ENCODE assay signal across 8 cellular contexts in the genomic region with DNA sequence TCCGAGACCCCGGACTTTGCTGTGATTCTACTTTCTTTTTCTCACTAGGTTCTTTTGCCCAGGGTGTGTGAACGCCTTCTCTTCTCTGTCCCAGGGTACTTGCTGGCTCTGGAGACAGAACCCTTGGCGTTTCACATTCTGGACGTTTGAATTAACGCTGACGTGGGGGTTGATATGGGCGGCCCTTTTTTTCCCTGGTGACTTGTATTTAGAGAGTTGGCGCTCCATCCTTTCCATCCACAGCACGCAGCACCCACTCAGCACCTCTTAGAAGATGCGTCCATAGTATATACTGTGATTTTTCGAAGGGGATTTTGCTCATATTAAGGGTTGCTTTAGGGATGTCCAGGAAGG.
DNase-seq lines count a peak whose midpoint lies in the region; ATAC-seq and TF ChIP-seq lines count a peak whose summit lies in the region.
"Not testable (repeated sequence)": the region's sequence is repeated elsewhere in the genome, so short reads cannot be mapped to it uniquely, and the experiment has no call there.

No MANE protein-coding gene starts in this region.

- peak overlapping the region; percentile 91 for H3K9ac ChIP-seq in iPS-18a (ENCODE audit: low read length)

- CTCF ChIA-PET in BJ (lab: Yijun Ruan, JAX): interaction anchor here (1.1 kb wide), 1 partner anchor 12 kb away, joined by 5 read pairs; no protein-coding TSS in a partner anchor
- CTCF ChIA-PET in HEK293 (lab: Yijun Ruan, JAX); activated naive CD4-positive, alpha-beta T cell treated with anti-CD3 and anti-CD28 coated beads, Interleukin-2, amount 10 ng/mL, durations not matched to agents 7 days and 5 days (lab: Charles Lee): not testable (repeated sequence)

- H3K4me1 ChIP-seq in HEK293 (ENCODE audit: control insufficient read depth, insufficient read depth, low read length); iPS-18a (ENCODE audit: control insufficient read depth, low read depth, low read length): not testable (repeated sequence)

- not testable (repeated sequence) for H3K27me3 Mint-ChIP-seq in activated naive CD4-positive, alpha-beta T cell treated with anti-CD3 and anti-CD28 coated beads, Interleukin-2, amount 10 ng/mL, durations not matched to agents 7 days and 5 days; effector memory CD8-positive, alpha-beta T cell; natural killer cell treated with Interleukin-12 subunit alpha and Interleukin-12 subunit beta and Interleukin-15 and Interleukin-18, amount 100 ng/mL, for 72 hours; stimulated activated naive CD8-positive, alpha-beta T cell treated with anti-CD3 and anti-CD28 coated beads, Interleukin-15, amount 100 ng/mL, for 72 hours

- peaks cover 22% of the 10 kb centered on the region for H3K4me1 Mint-ChIP-seq in activated naive CD4-positive, alpha-beta T cell treated with anti-CD3 and anti-CD28 coated beads, Interleukin-2, amount 10 ng/mL, durations not matched to agents 7 days and 5 days
- peaks cover 18 to 25% of the 10 kb centered on the region in 2 donors for H3K4me1 Mint-ChIP-seq in effector memory CD8-positive, alpha-beta T cell (ENCODE audit: low read depth in 2 of 2)
- peaks cover 11 to 15% of the 10 kb centered on the region in 2 donors for H3K4me1 Mint-ChIP-seq in natural killer cell treated with Interleukin-12 subunit alpha and Interleukin-12 subunit beta and Interleukin-15 and Interleukin-18, amount 100 ng/mL, for 72 hours (ENCODE audit: low read depth in 2 of 2)
- H3K4me1 Mint-ChIP-seq in stimulated activated naive CD8-positive, alpha-beta T cell treated with anti-CD3 and anti-CD28 coated beads, Interleukin-15, amount 100 ng/mL, for 72 hours: peaks cover 28% of the 10 kb centered on the region

- DNase-seq in BJ (ENCODE audit: low read depth); activated naive CD4-positive, alpha-beta T cell treated with anti-CD3 and anti-CD28 coated beads, Interleukin-2, amount 10 ng/mL, durations not matched to agents 7 days and 5 days; effector memory CD8-positive, alpha-beta T cell; natural killer cell treated with Interleukin-12 subunit alpha and Interleukin-12 subunit beta and Interleukin-15 and Interleukin-18, amount 100 ng/mL, for 72 hours (ENCODE audit: low spot score); stimulated activated naive CD8-positive, alpha-beta T cell treated with anti-CD3 and anti-CD28 coated beads, Interleukin-15, amount 100 ng/mL, for 72 hours: not testable (repeated sequence)
- peak; percentile 28 for DNase-seq in RPMI8226

- H3K9me3 ChIP-seq in HEK293 (ENCODE audit: control insufficient read depth, insufficient read depth, low read depth, low read length); iPS-18a (ENCODE audit: control insufficient read depth, low read depth, low read length): not testable (repeated sequence)

- POLR2A ChIA-PET in BJ (lab: Charles Lee): not testable (repeated sequence)
- POLR2A ChIA-PET in HEK293 (lab: Yijun Ruan, JAX): interaction anchor here (1.3 kb wide), 1 partner anchor 449 kb away, joined by 4 read pairs; a partner anchor contains a TSS

- not testable (repeated sequence) for H3K27me3 ChIP-seq in BJ (ENCODE audit: control insufficient read depth, insufficient read depth, low read length); iPS-18a (ENCODE audit: control insufficient read depth, insufficient read depth, low read length)

- not testable (repeated sequence) for H3K36me3 Mint-ChIP-seq in activated naive CD4-positive, alpha-beta T cell treated with anti-CD3 and anti-CD28 coated beads, Interleukin-2, amount 10 ng/mL, durations not matched to agents 7 days and 5 days; effector memory CD8-positive, alpha-beta T cell (ENCODE audit: insufficient read depth); natural killer cell treated with Interleukin-12 subunit alpha and Interleukin-12 subunit beta and Interleukin-15 and Interleukin-18, amount 100 ng/mL, for 72 hours

- peak; percentile 35 for ATAC-seq in effector memory CD8-positive, alpha-beta T cell (replicated peaks)
- not testable (repeated sequence) for ATAC-seq in natural killer cell treated with Interleukin-12 subunit alpha and Interleukin-12 subunit beta and Interleukin-15 and Interleukin-18, amount 100 ng/mL, for 72 hours; stimulated activated naive CD8-positive, alpha-beta T cell treated with anti-CD3 and anti-CD28 coated beads, Interleukin-15, amount 100 ng/mL, for 72 hours

- H3K4me3 Mint-ChIP-seq in activated naive CD4-positive, alpha-beta T cell treated with anti-CD3 and anti-CD28 coated beads, Interleukin-2, amount 10 ng/mL, durations not matched to agents 7 days and 5 days: peak overlapping the region; percentile 96
- peak overlapping the region; percentile 96 to 100 for H3K4me3 Mint-ChIP-seq in effector memory CD8-positive, alpha-beta T cell
- H3K4me3 Mint-ChIP-seq in natural killer cell treated with Interleukin-12 subunit alpha and Interleukin-12 subunit beta and Interleukin-15 and Interleukin-18, amount 100 ng/mL, for 72 hours: peak overlapping the region; percentile 95
- peak overlapping the region; percentile 96 to 100 for H3K4me3 Mint-ChIP-seq in stimulated activated naive CD8-positive, alpha-beta T cell treated with anti-CD3 and anti-CD28 coated beads, Interleukin-15, amount 100 ng/mL, for 72 hours

- H3K36me3 ChIP-seq in BJ (ENCODE audit: control insufficient read depth, insufficient read depth, low read length); HEK293 (ENCODE audit: control insufficient read depth in 2 of 2, insufficient read depth in 1 of 2, low read length in 2 of 2); iPS-18a (ENCODE audit: control insufficient read depth, low read depth, low read length): not testable (repeated sequence)

- peak overlapping the region; percentile 90 for H3K27ac Mint-ChIP-seq in activated naive CD4-positive, alpha-beta T cell treated with anti-CD3 and anti-CD28 coated beads, Interleukin-2, amount 10 ng/mL, durations not matched to agents 7 days and 5 days
- peak overlapping the region; percentile 96 to 98 for H3K27ac Mint-ChIP-seq in effector memory CD8-positive, alpha-beta T cell
- H3K27ac Mint-ChIP-seq in natural killer cell treated with Interleukin-12 subunit alpha and Interleukin-12 subunit beta and Interleukin-15 and Interleukin-18, amount 100 ng/mL, for 72 hours: peak overlapping the region; percentile 90 to 95
- H3K27ac Mint-ChIP-seq in stimulated activated naive CD8-positive, alpha-beta T cell treated with anti-CD3 and anti-CD28 coated beads, Interleukin-15, amount 100 ng/mL, for 72 hours: peak overlapping the region; percentile 95 to 98

- H3K4me3 ChIP-seq in BJ (ENCODE audit: low read depth, low read length) (peak overlapping the region; percentile 88), HEK293 (ENCODE audit: low read depth, low read length) (peak overlapping the region; percentile 88), iPS-18a (ENCODE audit: low read length) (peak overlapping the region; percentile 81)

- not testable (repeated sequence) for TF ChIP-seq CTCF in BJ (IDR thresholded peaks at IDR 0.05; ENCODE audit: insufficient read depth, low read depth, low read length); HEK293 (tag by site-specific recombination; IDR thresholded peaks at IDR 0.05)

- peak overlapping the region; percentile 72; the same call in 1 of the 2 replicates for H3K27ac ChIP-seq in HEK293 (ENCODE audit: extremely low read depth, low read depth, low read length)
- not testable (repeated sequence) for H3K27ac ChIP-seq in iPS-18a (ENCODE audit: low read length)

- not testable (repeated sequence) for H3K9me3 Mint-ChIP-seq in activated naive CD4-positive, alpha-beta T cell treated with anti-CD3 and anti-CD28 coated beads, Interleukin-2, amount 10 ng/mL, durations not matched to agents 7 days and 5 days; effector memory CD8-positive, alpha-beta T cell; natural killer cell treated with Interleukin-12 subunit alpha and Interleukin-12 subunit beta and Interleukin-15 and Interleukin-18, amount 100 ng/mL, for 72 hours; stimulated activated naive CD8-positive, alpha-beta T cell treated with anti-CD3 and anti-CD28 coated beads, Interleukin-15, amount 100 ng/mL, for 72 hours
